20 cellular contexts compared by ENCODE assay signal in the genomic region with DNA sequence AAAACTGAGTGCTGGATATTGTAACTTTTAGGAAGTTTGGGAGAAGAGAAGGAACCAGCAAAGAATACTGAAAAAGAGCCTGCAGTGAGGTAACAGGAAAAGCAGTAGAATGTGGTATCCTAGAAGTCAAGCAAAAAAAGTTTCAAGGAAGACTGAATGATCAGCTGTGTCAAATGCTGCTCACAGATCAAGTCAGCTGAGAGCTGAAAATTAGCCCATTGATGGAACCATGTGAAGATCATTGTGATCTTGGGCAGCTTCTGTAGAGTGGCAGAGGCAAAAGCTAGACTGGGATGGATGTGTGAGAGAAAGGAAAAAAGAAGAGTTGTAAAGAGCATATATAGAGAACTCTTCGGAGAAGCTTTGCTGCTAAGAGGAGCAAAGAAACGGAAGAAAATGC.
A peak's percentile ranks its signal among the peaks of the same experiment; 100 is the strongest.
DNase-seq lines count a peak whose midpoint lies in the region; ATAC-seq and TF ChIP-seq lines count a peak whose summit lies in the region.
"Had no signal": no experiment of that assay in that cellular context is flagged by ENCODE, and none has a peak within 500 bp of the region (broad histone marks: within the 10 kb centered on the region; RNA-seq: fewer than 3 reads in every experiment).

No MANE protein-coding gene starts in this region.

- peak overlapping the region; percentile 27; the same call in 1 of the 3 replicates for H2BK15ac ChIP-seq in IMR-90 (ENCODE audit: low read depth, low read length)

- H3K4ac ChIP-seq in IMR-90 (ENCODE audit: low read depth, low read length), result no peak overlapping the region

- H3K9me2 ChIP-seq in PC-3 (replicated peaks; ENCODE audit: low read length), result no peaks in the 10 kb centered on the region

- BruUV-seq in IMR-90 (replicated peaks; lab: Mats Ljungman, UMichigan) (no TSS peak), PC-3 (replicated peaks; lab: Mats Ljungman, UMichigan) (no TSS peak)

- H4K8ac ChIP-seq in IMR-90 (ENCODE audit: low read depth in 2 of 2, low read length in 2 of 2), result no peak overlapping the region

- DNase-seq in IMR-90 (no peak), PC-3 (no peak), SK-MEL-5 (ENCODE audit: low read depth, low spot score) (peak; percentile 52), foreskin melanocyte (peak; percentile 52), MV-4-11 (lab: John Stamatoyannopoulos, UW) (no peak), NK-92 (lab: John Stamatoyannopoulos, UW; ENCODE audit: unreplicated experiment) (no peak), NCI-H82 (lab: John Stamatoyannopoulos, UW) (no peak)
- DNase-seq: 8988T; ACHN; BE2C; C1 segment of cervical spinal cord; Caco-2; Calu3; CD4-positive, alpha-beta memory T cell; CD4-positive, CD25-positive, alpha-beta regulatory T cell; CD8-positive, alpha-beta memory T cell; DMS79 treated with DMSO at 0.1 percent for 48 hours; GF-D8 had no signal

- 80% methylated on average over 1 of the region's 2 CpGs; no CpG with 5 or more reads in 1 of the 2 experiments for WGBS in IMR-90 (ENCODE audit: extremely low coverage in 2 of 2, insufficient read length in 1 of 2), 2 experiments

- H3K4me1 ChIP-seq in IMR-90 (ENCODE audit: control insufficient read depth, insufficient read depth, low read length) (peaks cover 3% of the 10 kb centered on the region; the same call in 1 of the 2 replicates), PC-3 (ENCODE audit: insufficient read depth, low read length) (peaks cover 30% of the 10 kb centered on the region)
- H3K4me1 ChIP-seq: BE2C, Caco-2 had no signal

- no peak overlapping the region for H2BK5ac ChIP-seq in IMR-90 (ENCODE audit: low read depth, low read length, poor library complexity, severe bottlenecking)

- peak overlapping the region; percentile 21; the same call in 1 of the 2 replicates for H2BK20ac ChIP-seq in IMR-90 (ENCODE audit: low read depth, low read length)

- no peak overlapping the region for H3K23ac ChIP-seq in IMR-90 (ENCODE audit: low read depth, low read length)

- H3K18ac ChIP-seq in IMR-90 (ENCODE audit: low read depth, low read length), result no peak overlapping the region

- H2BK120ac ChIP-seq in IMR-90 (ENCODE audit: low read depth, low read length), result peak overlapping the region; percentile 2; the same call in 1 of the 2 replicates

- no peak overlapping the region for H2AK9ac ChIP-seq in IMR-90 (replicated peaks; ENCODE audit: low read depth, low read length, poor library complexity)

- no peaks in the 10 kb centered on the region for H3K79me2 ChIP-seq in PC-3 (ENCODE audit: low read length)

- H4K91ac ChIP-seq in IMR-90 (ENCODE audit: insufficient read depth, low read depth, low read length), result 0 out of 2 replicates have a peak overlapping the region, but pooled peaks have one; percentile 5

- no peaks in the 10 kb centered on the region for H3F3A ChIP-seq in PC-3 (ENCODE audit: low read length, unreplicated experiment)

- TF ChIP-seq CTCF in IMR-90 (conservative IDR thresholded peaks at IDR 0.05; ENCODE audit: low read depth, low read length), result no peak
- TF ChIP-seq CTCF in PC-3 (conservative IDR thresholded peaks at IDR 0.05; ENCODE audit: low read depth, low read length), result no peak

- no peak overlapping the region for H2AFZ ChIP-seq in IMR-90 (replicated peaks; ENCODE audit: low read length, poor library complexity)
- H2AFZ ChIP-seq in PC-3 (ENCODE audit: low read length), result no peak overlapping the region

- dilution Hi-C loops in IMR-90 (cut with HindIII; ENCODE audit: low sequenced_read_pairs, unreplicated experiment), result no loop called here

- 0 out of 2 replicates have a peak overlapping the region, but pooled peaks have one; percentile 8 for H3K14ac ChIP-seq in IMR-90 (replicated peaks; ENCODE audit: low read depth, low read length)

- H3K27ac ChIP-seq in IMR-90 (ENCODE audit: insufficient read depth, low read length), result no peak overlapping the region
- peak overlapping the region; percentile 93 for H3K27ac ChIP-seq in PC-3 (ENCODE audit: low read length)
- H3K27ac ChIP-seq: BLaER1 had no signal

- in situ Hi-C loops in IMR-90 (cut with MboI; ENCODE audit: low sequenced_read_pairs), result no loop called here
- in situ Hi-C loops in SK-MEL-5 (cut with HindIII; ENCODE audit: low pct_unique_long_range_greater_than_20kb, low sequenced_read_pairs), result no loop called here

- H4K20me1 ChIP-seq in IMR-90 (ENCODE audit: insufficient read depth, low read length) (no peaks in the 10 kb centered on the region), PC-3 (ENCODE audit: low read length) (no peaks in the 10 kb centered on the region)
- H4K20me1 ChIP-seq: BLaER1 had no signal

- H3K9me3 ChIP-seq in IMR-90 (ENCODE audit: control insufficient read depth, insufficient read depth, low read length) (no peaks in the 10 kb centered on the region), PC-3 (ENCODE audit: low read length) (no peaks in the 10 kb centered on the region)
- H3K9me3 ChIP-seq: BE2C, BLaER1, Caco-2 had no signal

- intact Hi-C loops in IMR-90 (cut with micrococcal nuclease), result no loop called here
- intact Hi-C loops in PC-3 (cut with micrococcal nuclease), result loop anchor here (2.0 to 10.0 kb wide), 3 partner anchors 127 to 255 kb away; no protein-coding TSS in a partner anchor

- no peak overlapping the region for H3K4me3 ChIP-seq in IMR-90 (ENCODE audit: insufficient read depth, low read depth, low read length)
- no peak overlapping the region for H3K4me3 ChIP-seq in PC-3 (ENCODE audit: low read length)
- H3K4me3 ChIP-seq: BLaER1 had no signal

- H3K27me3 ChIP-seq in IMR-90 (ENCODE audit: control insufficient read depth, insufficient read depth, low read length), result no peaks in the 10 kb centered on the region
- no peaks in the 10 kb centered on the region for H3K27me3 ChIP-seq in PC-3 (ENCODE audit: low read length)
- H3K27me3 ChIP-seq: BE2C, BLaER1 had no signal

- CTCF ChIA-PET in IMR-90 (lab: Yijun Ruan, JAX), result no interaction called here
- CTCF ChIA-PET in PC-3 (lab: Charles Lee), result no interaction called here

- H2AK5ac ChIP-seq in IMR-90 (ENCODE audit: low read depth, low read length), result peak overlapping the region; percentile 48; the same call in 1 of the 2 replicates

- no peaks in the 10 kb centered on the region for H3K9me1 ChIP-seq in IMR-90 (ENCODE audit: insufficient read depth, low read length)

- ATAC-seq in IMR-90 (ENCODE audit: low read depth) (no peak), PC-3 (no peak), HG03196 (IDR thresholded peaks at IDR 0.05; ENCODE audit: unreplicated experiment) (no peak)

- H3K79me1 ChIP-seq in IMR-90 (ENCODE audit: low read depth in 1 of 2, low read length in 2 of 2), result no peaks in the 10 kb centered on the region

- H3K36me3 ChIP-seq in IMR-90 (ENCODE audit: control insufficient read depth, insufficient read depth, low read length) (no peaks in the 10 kb centered on the region), PC-3 (ENCODE audit: low read depth, low read length) (no peaks in the 10 kb centered on the region)
- H3K36me3 ChIP-seq: BE2C, BLaER1 had no signal

- no peak overlapping the region for H3K9ac ChIP-seq in IMR-90 (ENCODE audit: low read depth, low read length)
- 0 out of 2 replicates have a peak overlapping the region, but pooled peaks have one; percentile 53 for H3K9ac ChIP-seq in PC-3 (ENCODE audit: low read length)
- H3K9ac ChIP-seq: BLaER1 had no signal

- POLR2A ChIA-PET in IMR-90 (lab: Charles Lee; ENCODE audit: unreplicated experiment) (no interaction called here), PC-3 (lab: Charles Lee; ENCODE audit: unreplicated experiment) (no interaction called here)

- no peak overlapping the region for H3K4me2 ChIP-seq in IMR-90 (ENCODE audit: low read depth, low read length)
- H3K4me2 ChIP-seq in PC-3 (ENCODE audit: low read length), result no peak overlapping the region
- H3K4me2 ChIP-seq: BLaER1 had no signal

- no peak for TF ChIP-seq POLR2A in IMR-90 (IDR thresholded peaks at IDR 0.05; ENCODE audit: low read depth, low read length)

- H4K5ac ChIP-seq in IMR-90 (ENCODE audit: low read depth, low read length), result no peak overlapping the region

- no peak overlapping the region for H3K56ac ChIP-seq in IMR-90 (ENCODE audit: extremely low read depth, insufficient read depth, low read length)

- TF ChIP-seq RAD21 in IMR-90 (IDR thresholded peaks at IDR 0.05; ENCODE audit: low read length), result no peak

TF ChIP-seq in IMR-90, 13 proteins besides CTCF, POLR2A, EP300 and RAD21:
- TF ChIP-seq SMC3 (IDR thresholded peaks at IDR 0.05; ENCODE audit: low read depth, low read length), result no peak
- TF ChIP-seq FOS (IDR thresholded peaks at IDR 0.05; ENCODE audit: low read depth, low read length), result no peak
- TF ChIP-seq RCOR1 (IDR thresholded peaks at IDR 0.05; ENCODE audit: insufficient replicate concordance, low read length), result no peak
- TF ChIP-seq CHD1 (IDR thresholded peaks at IDR 0.05; ENCODE audit: low read depth, low read length), result no peak
- TF ChIP-seq MAZ (IDR thresholded peaks at IDR 0.05; ENCODE audit: borderline replicate concordance, low read depth, low read length), result no peak
- TF ChIP-seq, protein P1, sequence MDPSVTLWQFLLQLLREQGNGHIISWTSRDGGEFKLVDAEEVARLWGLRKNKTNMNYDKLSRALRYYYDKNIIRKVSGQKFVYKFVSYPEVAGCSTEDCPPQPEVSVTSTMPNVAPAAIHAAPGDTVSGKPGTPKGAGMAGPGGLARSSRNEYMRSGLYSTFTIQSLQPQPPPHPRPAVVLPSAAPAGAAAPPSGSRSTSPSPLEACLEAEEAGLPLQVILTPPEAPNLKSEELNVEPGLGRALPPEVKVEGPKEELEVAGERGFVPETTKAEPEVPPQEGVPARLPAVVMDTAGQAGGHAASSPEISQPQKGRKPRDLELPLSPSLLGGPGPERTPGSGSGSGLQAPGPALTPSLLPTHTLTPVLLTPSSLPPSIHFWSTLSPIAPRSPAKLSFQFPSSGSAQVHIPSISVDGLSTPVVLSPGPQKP (IDR thresholded peaks at IDR 0.05; ENCODE audit: borderline replicate concordance, low read depth, low read length), result no peak
- TF ChIP-seq, protein P2, sequence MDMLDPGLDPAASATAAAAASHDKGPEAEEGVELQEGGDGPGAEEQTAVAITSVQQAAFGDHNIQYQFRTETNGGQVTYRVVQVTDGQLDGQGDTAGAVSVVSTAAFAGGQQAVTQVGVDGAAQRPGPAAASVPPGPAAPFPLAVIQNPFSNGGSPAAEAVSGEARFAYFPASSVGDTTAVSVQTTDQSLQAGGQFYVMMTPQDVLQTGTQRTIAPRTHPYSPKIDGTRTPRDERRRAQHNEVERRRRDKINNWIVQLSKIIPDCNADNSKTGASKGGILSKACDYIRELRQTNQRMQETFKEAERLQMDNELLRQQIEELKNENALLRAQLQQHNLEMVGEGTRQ (IDR thresholded peaks at IDR 0.05; ENCODE audit: low read depth, low read length), result no peak
- TF ChIP-seq NFE2L2 (IDR thresholded peaks at IDR 0.05; ENCODE audit: low read depth, low read length), result no peak
- TF ChIP-seq BHLHE40 (IDR thresholded peaks at IDR 0.05; ENCODE audit: low read depth, low read length), result no peak
- no peak for TF ChIP-seq MXI1 (IDR thresholded peaks at IDR 0.05; ENCODE audit: borderline replicate concordance, low read depth, low read length)
- TF ChIP-seq RFX5 (IDR thresholded peaks at IDR 0.05; ENCODE audit: low read depth, low read length), result no peak
TF ChIP-seq in IMR-90: peak in this region for 0.

Comparison
In these comparisons a context has a peak if more than half of its experiments do, and no peak if none do; other contexts are left out.
1. DNase-seq: peak in SK-MEL-5 (single experiment) and foreskin melanocyte (single experiment); none in IMR-90 (single experiment), PC-3 (single experiment), MV-4-11 (single experiment), NK-92 (single experiment) and NCI-H82 (single experiment).